ENCODE assay signal across 1 cellular context in genomic region chr7:45891462-45892402, GRCh38.
TF ChIP-seq lines count a peak whose summit lies in the region.

No MANE protein-coding gene starts in this region.

TF ChIP-seq in HepG2, 621 proteins besides CTCF, POLR2A, EP300 and RAD21 (continued from another document and continues in another):
- TF ChIP-seq, protein P1, sequence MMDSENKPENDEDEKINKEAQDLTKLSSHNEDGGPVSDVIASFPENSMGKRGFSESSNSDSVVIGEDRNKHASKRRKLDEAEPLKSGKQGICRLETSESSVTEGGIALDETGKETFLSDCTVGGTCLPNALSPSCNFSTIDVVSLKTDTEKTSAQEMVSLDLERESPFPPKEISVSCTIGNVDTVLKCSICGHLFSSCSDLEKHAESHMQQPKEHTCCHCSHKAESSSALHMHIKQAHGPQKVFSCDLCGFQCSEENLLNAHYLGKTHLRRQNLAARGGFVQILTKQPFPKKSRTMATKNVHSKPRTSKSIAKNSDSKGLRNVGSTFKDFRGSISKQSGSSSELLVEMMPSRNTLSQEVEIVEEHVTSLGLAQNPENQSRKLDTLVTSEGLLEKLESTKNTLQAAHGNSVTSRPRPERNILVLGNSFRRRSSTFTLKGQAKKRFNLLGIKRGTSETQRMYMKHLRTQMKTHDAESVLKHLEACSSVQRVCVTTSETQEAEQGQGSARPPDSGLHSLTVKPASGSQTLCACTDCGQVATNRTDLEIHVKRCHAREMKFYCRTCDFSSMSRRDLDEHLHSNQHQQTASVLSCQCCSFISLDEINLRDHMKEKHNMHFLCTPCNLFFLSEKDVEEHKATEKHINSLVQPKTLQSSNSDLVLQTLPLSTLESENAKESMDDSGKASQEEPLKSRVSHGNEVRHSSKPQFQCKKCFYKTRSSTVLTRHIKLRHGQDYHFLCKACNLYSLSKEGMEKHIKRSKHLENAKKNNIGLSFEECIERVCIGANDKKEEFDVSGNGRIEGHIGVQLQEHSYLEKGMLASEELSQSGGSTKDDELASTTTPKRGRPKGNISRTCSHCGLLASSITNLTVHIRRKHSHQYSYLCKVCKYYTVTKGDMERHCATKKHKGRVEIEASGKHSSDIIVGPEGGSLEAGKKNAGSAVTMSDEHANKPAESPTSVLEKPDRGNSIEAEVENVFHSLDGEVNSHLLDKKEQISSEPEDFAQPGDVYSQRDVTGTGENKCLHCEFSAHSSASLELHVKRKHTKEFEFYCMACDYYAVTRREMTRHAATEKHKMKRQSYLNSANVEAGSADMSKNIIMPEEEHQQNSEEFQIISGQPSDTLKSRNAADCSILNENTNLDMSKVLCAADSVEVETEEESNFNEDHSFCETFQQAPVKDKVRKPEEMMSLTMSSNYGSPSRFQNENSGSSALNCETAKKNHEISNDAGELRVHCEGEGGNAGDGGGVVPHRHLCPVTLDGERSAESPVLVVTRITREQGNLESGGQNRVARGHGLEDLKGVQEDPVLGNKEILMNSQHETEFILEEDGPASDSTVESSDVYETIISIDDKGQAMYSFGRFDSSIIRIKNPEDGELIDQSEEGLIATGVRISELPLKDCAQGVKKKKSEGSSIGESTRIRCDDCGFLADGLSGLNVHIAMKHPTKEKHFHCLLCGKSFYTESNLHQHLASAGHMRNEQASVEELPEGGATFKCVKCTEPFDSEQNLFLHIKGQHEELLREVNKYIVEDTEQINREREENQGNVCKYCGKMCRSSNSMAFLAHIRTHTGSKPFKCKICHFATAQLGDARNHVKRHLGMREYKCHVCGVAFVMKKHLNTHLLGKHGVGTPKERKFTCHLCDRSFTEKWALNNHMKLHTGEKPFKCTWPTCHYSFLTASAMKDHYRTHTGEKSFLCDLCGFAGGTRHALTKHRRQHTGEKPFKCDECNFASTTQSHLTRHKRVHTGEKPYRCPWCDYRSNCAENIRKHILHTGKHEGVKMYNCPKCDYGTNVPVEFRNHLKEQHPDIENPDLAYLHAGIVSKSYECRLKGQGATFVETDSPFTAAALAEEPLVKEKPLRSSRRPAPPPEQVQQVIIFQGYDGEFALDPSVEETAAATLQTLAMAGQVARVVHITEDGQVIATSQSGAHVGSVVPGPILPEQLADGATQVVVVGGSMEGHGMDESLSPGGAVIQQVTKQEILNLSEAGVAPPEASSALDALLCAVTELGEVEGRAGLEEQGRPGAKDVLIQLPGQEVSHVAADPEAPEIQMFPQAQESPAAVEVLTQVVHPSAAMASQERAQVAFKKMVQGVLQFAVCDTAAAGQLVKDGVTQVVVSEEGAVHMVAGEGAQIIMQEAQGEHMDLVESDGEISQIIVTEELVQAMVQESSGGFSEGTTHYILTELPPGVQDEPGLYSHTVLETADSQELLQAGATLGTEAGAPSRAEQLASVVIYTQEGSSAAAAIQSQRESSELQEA (CRISPR knock-in tag; IDR thresholded peaks at IDR 0.05; ENCODE audit: not compliant biosample characterization), result no peak
- peak; percentile 52 for TF ChIP-seq SP4 (CRISPR knock-in tag; IDR thresholded peaks at IDR 0.05)
- no peak for TF ChIP-seq ZNF713 (CRISPR knock-in tag; IDR thresholded peaks at IDR 0.05)
- no peak for TF ChIP-seq ZNF557 (CRISPR knock-in tag; IDR thresholded peaks at IDR 0.05)
- TF ChIP-seq, protein P2, sequence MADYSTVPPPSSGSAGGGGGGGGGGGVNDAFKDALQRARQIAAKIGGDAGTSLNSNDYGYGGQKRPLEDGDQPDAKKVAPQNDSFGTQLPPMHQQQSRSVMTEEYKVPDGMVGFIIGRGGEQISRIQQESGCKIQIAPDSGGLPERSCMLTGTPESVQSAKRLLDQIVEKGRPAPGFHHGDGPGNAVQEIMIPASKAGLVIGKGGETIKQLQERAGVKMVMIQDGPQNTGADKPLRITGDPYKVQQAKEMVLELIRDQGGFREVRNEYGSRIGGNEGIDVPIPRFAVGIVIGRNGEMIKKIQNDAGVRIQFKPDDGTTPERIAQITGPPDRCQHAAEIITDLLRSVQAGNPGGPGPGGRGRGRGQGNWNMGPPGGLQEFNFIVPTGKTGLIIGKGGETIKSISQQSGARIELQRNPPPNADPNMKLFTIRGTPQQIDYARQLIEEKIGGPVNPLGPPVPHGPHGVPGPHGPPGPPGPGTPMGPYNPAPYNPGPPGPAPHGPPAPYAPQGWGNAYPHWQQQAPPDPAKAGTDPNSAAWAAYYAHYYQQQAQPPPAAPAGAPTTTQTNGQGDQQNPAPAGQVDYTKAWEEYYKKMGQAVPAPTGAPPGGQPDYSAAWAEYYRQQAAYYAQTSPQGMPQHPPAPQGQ (CRISPR knock-in tag; IDR thresholded peaks at IDR 0.05; ENCODE audit: borderline replicate concordance), result peak; percentile 99
- TF ChIP-seq, protein P3, sequence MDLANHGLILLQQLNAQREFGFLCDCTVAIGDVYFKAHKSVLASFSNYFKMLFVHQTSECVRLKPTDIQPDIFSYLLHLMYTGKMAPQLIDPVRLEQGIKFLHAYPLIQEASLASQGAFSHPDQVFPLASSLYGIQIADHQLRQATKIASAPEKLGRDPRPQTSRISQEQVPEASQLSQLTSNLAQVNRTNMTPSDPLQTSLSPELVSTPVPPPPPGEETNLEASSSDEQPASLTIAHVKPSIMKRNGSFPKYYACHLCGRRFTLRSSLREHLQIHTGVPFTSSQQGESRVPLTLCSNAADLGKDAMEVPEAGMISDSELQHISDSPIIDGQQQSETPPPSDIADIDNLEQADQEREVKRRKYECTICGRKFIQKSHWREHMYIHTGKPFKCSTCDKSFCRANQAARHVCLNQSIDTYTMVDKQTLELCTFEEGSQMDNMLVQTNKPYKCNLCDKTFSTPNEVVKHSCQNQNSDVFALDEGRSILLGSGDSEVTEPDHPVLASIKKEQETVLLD (CRISPR knock-in tag; IDR thresholded peaks at IDR 0.05; ENCODE audit: low read depth), result peak; percentile 64
- TF ChIP-seq ISX (CRISPR knock-in tag; conservative IDR thresholded peaks at IDR 0.05), result 0 out of 2 replicates have a peak, but pooled peaks have one; percentile 42
- no peak for TF ChIP-seq PPARG (CRISPR knock-in tag; conservative IDR thresholded peaks at IDR 0.05)
- no peak for TF ChIP-seq MTF1 (CRISPR knock-in tag; IDR thresholded peaks at IDR 0.05)
- no peak for TF ChIP-seq CEBPG (CRISPR knock-in tag; IDR thresholded peaks at IDR 0.05)
- no peak for TF ChIP-seq SMYD3 (CRISPR knock-in tag; IDR thresholded peaks at IDR 0.05)
- 0 out of 2 replicates have a peak, but pooled peaks have one; percentile 11 for TF ChIP-seq NFKBIZ (CRISPR knock-in tag; IDR thresholded peaks at IDR 0.05)
- TF ChIP-seq ZNF644 (CRISPR knock-in tag; IDR thresholded peaks at IDR 0.05; ENCODE audit: low read depth), result 0 out of 2 replicates have a peak, but pooled peaks have one; percentile 8
- TF ChIP-seq ZNF737 (CRISPR knock-in tag; IDR thresholded peaks at IDR 0.05; ENCODE audit: borderline replicate concordance), result peak; percentile 78
- TF ChIP-seq ZNF570 (CRISPR knock-in tag; IDR thresholded peaks at IDR 0.05; ENCODE audit: borderline replicate concordance), result no peak
- peak; percentile 80 for TF ChIP-seq AKAP8 (CRISPR knock-in tag; IDR thresholded peaks at IDR 0.05)
- no peak for TF ChIP-seq ZNF367 (CRISPR knock-in tag; IDR thresholded peaks at IDR 0.05; ENCODE audit: borderline replicate concordance)
- TF ChIP-seq ZNF790 (CRISPR knock-in tag; IDR thresholded peaks at IDR 0.05; ENCODE audit: borderline replicate concordance), result 0 out of 2 replicates have a peak, but pooled peaks have one; percentile 41
- TF ChIP-seq GFI1 (CRISPR knock-in tag; IDR thresholded peaks at IDR 0.05; ENCODE audit: borderline replicate concordance), result peak; percentile 19; the same call in 1 of the 2 replicates
- TF ChIP-seq ZNF749 (CRISPR knock-in tag; IDR thresholded peaks at IDR 0.05; ENCODE audit: borderline replicate concordance), result peak; percentile 10; the same call in 1 of the 2 replicates
- TF ChIP-seq SMAD1 (CRISPR knock-in tag; IDR thresholded peaks at IDR 0.05; ENCODE audit: borderline replicate concordance, low read depth), result 0 out of 2 replicates have a peak, but pooled peaks have one; percentile 59
- no peak; the same call in 1 of the 2 replicates for TF ChIP-seq TFDP2 (CRISPR knock-in tag; IDR thresholded peaks at IDR 0.05)
- 0 out of 2 replicates have a peak, but pooled peaks have one; percentile 21 for TF ChIP-seq HOXA7 (CRISPR knock-in tag; IDR thresholded peaks at IDR 0.05)
- TF ChIP-seq MTA3 (CRISPR knock-in tag; IDR thresholded peaks at IDR 0.05), result no peak
- peak; percentile 14; the same call in 1 of the 2 replicates for TF ChIP-seq ZNF337 (CRISPR knock-in tag; IDR thresholded peaks at IDR 0.05; ENCODE audit: borderline replicate concordance, low read depth)
- TF ChIP-seq SNAPC5 (CRISPR knock-in tag; IDR thresholded peaks at IDR 0.05; ENCODE audit: borderline replicate concordance), result peak; percentile 25; the same call in 1 of the 2 replicates
- TF ChIP-seq ERF (CRISPR knock-in tag; IDR thresholded peaks at IDR 0.05), result peak; percentile 1; the same call in 1 of the 2 replicates
- TF ChIP-seq TCF12 (IDR thresholded peaks at IDR 0.05), result no peak
- no peak; the same call in 1 of the 2 replicates for TF ChIP-seq TCF12 (CRISPR knock-in tag; IDR thresholded peaks at IDR 0.05)
- TF ChIP-seq WIZ (CRISPR knock-in tag; IDR thresholded peaks at IDR 0.05), result no peak
- TF ChIP-seq ZNF180 (CRISPR knock-in tag; IDR thresholded peaks at IDR 0.05; ENCODE audit: borderline replicate concordance, low read depth), result no peak
- no peak for TF ChIP-seq ZUFSP (CRISPR knock-in tag; IDR thresholded peaks at IDR 0.05; ENCODE audit: borderline replicate concordance)
- TF ChIP-seq, protein P4, sequence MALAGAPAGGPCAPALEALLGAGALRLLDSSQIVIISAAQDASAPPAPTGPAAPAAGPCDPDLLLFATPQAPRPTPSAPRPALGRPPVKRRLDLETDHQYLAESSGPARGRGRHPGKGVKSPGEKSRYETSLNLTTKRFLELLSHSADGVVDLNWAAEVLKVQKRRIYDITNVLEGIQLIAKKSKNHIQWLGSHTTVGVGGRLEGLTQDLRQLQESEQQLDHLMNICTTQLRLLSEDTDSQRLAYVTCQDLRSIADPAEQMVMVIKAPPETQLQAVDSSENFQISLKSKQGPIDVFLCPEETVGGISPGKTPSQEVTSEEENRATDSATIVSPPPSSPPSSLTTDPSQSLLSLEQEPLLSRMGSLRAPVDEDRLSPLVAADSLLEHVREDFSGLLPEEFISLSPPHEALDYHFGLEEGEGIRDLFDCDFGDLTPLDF (CRISPR knock-in tag; IDR thresholded peaks at IDR 0.05), result 0 out of 2 replicates have a peak, but pooled peaks have one; percentile 23
- TF ChIP-seq ZBTB26 (CRISPR knock-in tag; IDR thresholded peaks at IDR 0.05; ENCODE audit: borderline replicate concordance), result 0 out of 2 replicates have a peak, but pooled peaks have one; percentile 44
- TF ChIP-seq, protein P5, sequence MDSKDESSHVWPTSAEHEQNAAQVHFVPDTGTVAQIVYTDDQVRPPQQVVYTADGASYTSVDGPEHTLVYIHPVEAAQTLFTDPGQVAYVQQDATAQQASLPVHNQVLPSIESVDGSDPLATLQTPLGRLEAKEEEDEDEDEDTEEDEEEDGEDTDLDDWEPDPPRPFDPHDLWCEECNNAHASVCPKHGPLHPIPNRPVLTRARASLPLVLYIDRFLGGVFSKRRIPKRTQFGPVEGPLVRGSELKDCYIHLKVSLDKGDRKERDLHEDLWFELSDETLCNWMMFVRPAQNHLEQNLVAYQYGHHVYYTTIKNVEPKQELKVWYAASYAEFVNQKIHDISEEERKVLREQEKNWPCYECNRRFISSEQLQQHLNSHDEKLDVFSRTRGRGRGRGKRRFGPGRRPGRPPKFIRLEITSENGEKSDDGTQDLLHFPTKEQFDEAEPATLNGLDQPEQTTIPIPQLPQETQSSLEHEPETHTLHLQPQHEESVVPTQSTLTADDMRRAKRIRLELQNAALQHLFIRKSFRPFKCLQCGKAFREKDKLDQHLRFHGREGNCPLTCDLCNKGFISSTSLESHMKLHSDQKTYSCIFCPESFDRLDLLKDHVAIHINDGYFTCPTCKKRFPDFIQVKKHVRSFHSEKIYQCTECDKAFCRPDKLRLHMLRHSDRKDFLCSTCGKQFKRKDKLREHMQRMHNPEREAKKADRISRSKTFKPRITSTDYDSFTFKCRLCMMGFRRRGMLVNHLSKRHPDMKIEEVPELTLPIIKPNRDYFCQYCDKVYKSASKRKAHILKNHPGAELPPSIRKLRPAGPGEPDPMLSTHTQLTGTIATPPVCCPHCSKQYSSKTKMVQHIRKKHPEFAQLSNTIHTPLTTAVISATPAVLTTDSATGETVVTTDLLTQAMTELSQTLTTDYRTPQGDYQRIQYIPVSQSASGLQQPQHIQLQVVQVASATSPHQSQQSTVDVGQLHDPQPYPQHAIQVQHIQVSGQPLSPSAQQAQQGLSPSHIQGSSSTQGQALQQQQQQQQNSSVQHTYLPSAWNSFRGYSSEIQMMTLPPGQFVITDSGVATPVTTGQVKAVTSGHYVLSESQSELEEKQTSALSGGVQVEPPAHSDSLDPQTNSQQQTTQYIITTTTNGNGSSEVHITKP (CRISPR knock-in tag; IDR thresholded peaks at IDR 0.05; ENCODE audit: low read depth), result no peak
- TF ChIP-seq HOXA5 (CRISPR knock-in tag; IDR thresholded peaks at IDR 0.05), result peak; percentile 59
- peak; percentile 5; the same call in 1 of the 2 replicates for TF ChIP-seq ZNF335 (CRISPR knock-in tag; IDR thresholded peaks at IDR 0.05)
- peak; percentile 72; the same call in 1 of the 2 replicates for TF ChIP-seq SATB2 (CRISPR knock-in tag; IDR thresholded peaks at IDR 0.05)
